Comparison of ENCODE assay signal across 1 cellular context in genomic region chr2:25402477-25402876, GRCh38.
A peak's percentile ranks its signal among the peaks of the same experiment; 100 is the strongest.
TF ChIP-seq lines count a peak whose summit lies in the region.

No MANE protein-coding gene starts in this region.

TF ChIP-seq in GM12878, 131 proteins besides CTCF, POLR2A, EP300 and RAD21 (continued from another document):
- peak; percentile 38 to 58; a peak in 2 of 4 replicates for TF ChIP-seq BHLHE40 (IDR thresholded peaks at IDR 0.05; ENCODE audit: borderline replicate concordance in 1 of 2, low read depth in 2 of 2, low read length in 1 of 2)
- TF ChIP-seq SREBF2 (IDR thresholded peaks at IDR 0.05; ENCODE audit: low read length), result no peak
- TF ChIP-seq NFXL1 (IDR thresholded peaks at IDR 0.05; ENCODE audit: borderline replicate concordance), result no peak
- TF ChIP-seq E4F1 (IDR thresholded peaks at IDR 0.05; ENCODE audit: borderline replicate concordance, partially characterized antibody), result no peak
- TF ChIP-seq PAX5 (IDR thresholded peaks at IDR 0.05; ENCODE audit: borderline replicate concordance, low read depth, low read length), result peak; percentile 22; the same call in 1 of the 2 replicates
- TF ChIP-seq STAT3 (IDR thresholded peaks at IDR 0.05; ENCODE audit: low read depth, low read length), result no peak
- TF ChIP-seq RB1 (IDR thresholded peaks at IDR 0.05; ENCODE audit: borderline replicate concordance), result no peak
- no peak for TF ChIP-seq FOS (IDR thresholded peaks at IDR 0.05; ENCODE audit: borderline replicate concordance, extremely low read depth, insufficient read length)
- no peak for TF ChIP-seq EGR1 (IDR thresholded peaks at IDR 0.05; ENCODE audit: borderline replicate concordance in 1 of 2, low read depth in 2 of 2, low read length in 2 of 2)
- TF ChIP-seq CUX1 (IDR thresholded peaks at IDR 0.05; ENCODE audit: insufficient replicate concordance, low read depth, low read length), result no peak
- peak; percentile 93 for TF ChIP-seq PBX3 (IDR thresholded peaks at IDR 0.05; ENCODE audit: insufficient replicate concordance, low read depth, low read length)
- no peak for TF ChIP-seq PML (IDR thresholded peaks at IDR 0.05; ENCODE audit: low read length)
- TF ChIP-seq PAX8 (IDR thresholded peaks at IDR 0.05), result no peak
- TF ChIP-seq CREB1 (IDR thresholded peaks at IDR 0.05; ENCODE audit: low read depth), result peak; percentile 67; the same call in 1 of the 2 replicates
- no peak for TF ChIP-seq RELB (IDR thresholded peaks at IDR 0.05; ENCODE audit: low read depth)
- peak; percentile 67; the same call in 1 of the 2 replicates for TF ChIP-seq NFIC (IDR thresholded peaks at IDR 0.05; ENCODE audit: low read depth, low read length)
- peak; percentile 76 for TF ChIP-seq MEF2B (IDR thresholded peaks at IDR 0.05; ENCODE audit: partially characterized antibody, poor library complexity, severe bottlenecking)
- no peak for TF ChIP-seq JUND (IDR thresholded peaks at IDR 0.05; ENCODE audit: low read depth, low read length)
- TF ChIP-seq EZH2 (IDR thresholded peaks at IDR 0.05; ENCODE audit: borderline replicate concordance, control insufficient read depth, low read depth, low read length), result no peak
- TF ChIP-seq HDAC6 (IDR thresholded peaks at IDR 0.05; ENCODE audit: unreplicated experiment), result no peak
- TF ChIP-seq NFYA (IDR thresholded peaks at IDR 0.05; ENCODE audit: borderline replicate concordance, low read depth, low read length), result no peak
- TF ChIP-seq CEBPB (IDR thresholded peaks at IDR 0.05; ENCODE audit: borderline replicate concordance in 1 of 2, low read depth in 2 of 2, low read length in 2 of 2), result no peak
- 0 out of 2 replicates have a peak, but pooled peaks have one; percentile 22 for TF ChIP-seq MTA3 (IDR thresholded peaks at IDR 0.05; ENCODE audit: borderline replicate concordance, low read length)
- TF ChIP-seq REST (IDR thresholded peaks at IDR 0.05; ENCODE audit: low read depth, low read length), result no peak
- no peak for TF ChIP-seq MAX (IDR thresholded peaks at IDR 0.05; ENCODE audit: low read depth, low read length)
